1 cellular context compared by ENCODE assay signal in genomic region chr3:9249273-9250192, GRCh38.
TF ChIP-seq lines count a peak whose summit lies in the region.

TSS of gene SRGAP3 (minus strand) at chr3:9249646. CDS start at chr3:9248951, 695 bp downstream.

TF ChIP-seq in HepG2, 621 proteins besides CTCF, POLR2A, EP300 and RAD21 (continued from another document):
- TF ChIP-seq ZBTB40 (IDR thresholded peaks at IDR 0.05) (no peak), ZBTB40 (CRISPR knock-in tag; IDR thresholded peaks at IDR 0.05) (no peak), RARG (CRISPR knock-in tag; IDR thresholded peaks at IDR 0.05; ENCODE audit: low read depth) (no peak), ZNF616 (CRISPR knock-in tag; IDR thresholded peaks at IDR 0.05; ENCODE audit: low read depth) (0 out of 2 replicates have a peak, but pooled peaks have one; percentile 49), ZNF782 (CRISPR knock-in tag; IDR thresholded peaks at IDR 0.05; ENCODE audit: borderline replicate concordance) (no peak), ZNF768 (CRISPR knock-in tag; IDR thresholded peaks at IDR 0.05) (peak; percentile 14; the same call in 1 of the 2 replicates), JUND (CRISPR knock-in tag; IDR thresholded peaks at IDR 0.05) (no peak), ZNF740 (CRISPR knock-in tag; IDR thresholded peaks at IDR 0.05) (peak; percentile 75; the same call in 1 of the 2 replicates), GATA4 (IDR thresholded peaks at IDR 0.05; ENCODE audit: borderline replicate concordance, low read depth) (no peak), ZFP36 (IDR thresholded peaks at IDR 0.05; ENCODE audit: borderline replicate concordance, low read depth, low read length, partially characterized antibody) (no peak), ZNF432 (CRISPR knock-in tag; IDR thresholded peaks at IDR 0.05; ENCODE audit: borderline replicate concordance) (no peak), SALL1 (CRISPR knock-in tag; IDR thresholded peaks at IDR 0.05) (peak; percentile 36; the same call in 1 of the 2 replicates), CREM (IDR thresholded peaks at IDR 0.05) (peak; percentile 63; the same call in 1 of the 2 replicates), CREM (CRISPR knock-in tag; IDR thresholded peaks at IDR 0.05) (no peak), U2AF2 (IDR thresholded peaks at IDR 0.05; ENCODE audit: low read depth, low read length) (no peak), ZNF552 (CRISPR knock-in tag; IDR thresholded peaks at IDR 0.05; ENCODE audit: borderline replicate concordance) (no peak), NFRKB (IDR thresholded peaks at IDR 0.05) (no peak), ISL2 (CRISPR knock-in tag; IDR thresholded peaks at IDR 0.05) (no peak), KDM2A (CRISPR knock-in tag; IDR thresholded peaks at IDR 0.05; ENCODE audit: borderline replicate concordance, low read depth) (peak; percentile 42), ZMYM4 (CRISPR knock-in tag; IDR thresholded peaks at IDR 0.05) (peak; percentile 31; the same call in 1 of the 2 replicates), FOXA3 (CRISPR knock-in tag; IDR thresholded peaks at IDR 0.05) (no peak), ZNF720 (CRISPR knock-in tag; IDR thresholded peaks at IDR 0.05) (no peak), ATRX (CRISPR knock-in tag; IDR thresholded peaks at IDR 0.05; ENCODE audit: borderline replicate concordance) (no peak), MYC (CRISPR knock-in tag; IDR thresholded peaks at IDR 0.05; ENCODE audit: borderline replicate concordance) (no peak), KAT8 (CRISPR knock-in tag; IDR thresholded peaks at IDR 0.05) (no peak), FOXO1 (CRISPR knock-in tag; IDR thresholded peaks at IDR 0.05) (no peak), SKI (IDR thresholded peaks at IDR 0.05; ENCODE audit: partially characterized antibody) (no peak), HDAC2 (CRISPR knock-in tag; IDR thresholded peaks at IDR 0.05) (peak; percentile 23; the same call in 1 of the 2 replicates), ZNF574 (CRISPR knock-in tag; IDR thresholded peaks at IDR 0.05) (0 out of 2 replicates have a peak, but pooled peaks have one; percentile 19), ZNF639 (CRISPR knock-in tag; conservative IDR thresholded peaks at IDR 0.05) (no peak), ZNF777 (CRISPR knock-in tag; IDR thresholded peaks at IDR 0.05) (no peak), DRAP1 (CRISPR knock-in tag; IDR thresholded peaks at IDR 0.05) (peak; percentile 48; the same call in 1 of the 2 replicates), NR2C2 (CRISPR knock-in tag; IDR thresholded peaks at IDR 0.05; ENCODE audit: borderline replicate concordance) (no peak), RELA (CRISPR knock-in tag; IDR thresholded peaks at IDR 0.05) (no peak), ATF4 (CRISPR knock-in tag; IDR thresholded peaks at IDR 0.05) (no peak; a peak in 1 of 4 replicates), ZBTB43 (CRISPR knock-in tag; conservative IDR thresholded peaks at IDR 0.05) (peak; percentile 58; the same call in 1 of the 2 replicates), ZFYVE20 (CRISPR knock-in tag; IDR thresholded peaks at IDR 0.05; ENCODE audit: borderline replicate concordance, low read depth) (no peak), SNRNP70 (IDR thresholded peaks at IDR 0.05; ENCODE audit: low read depth, low read length) (no peak), MAX (IDR thresholded peaks at IDR 0.05) (0 out of 2 replicates have a peak, but pooled peaks have one; percentile 25), CHCHD3 (CRISPR knock-in tag; IDR thresholded peaks at IDR 0.05) (no peak), SP140L (CRISPR knock-in tag; IDR thresholded peaks at IDR 0.05; ENCODE audit: borderline replicate concordance) (no peak), CBX2 (IDR thresholded peaks at IDR 0.05; ENCODE audit: low read depth, low read length) (no peak), CBX2 (CRISPR knock-in tag; IDR thresholded peaks at IDR 0.05; ENCODE audit: low read depth) (no peak), TBX2 (CRISPR knock-in tag; IDR thresholded peaks at IDR 0.05; ENCODE audit: borderline replicate concordance) (peak; percentile 38; the same call in 1 of the 2 replicates), NFKB2 (CRISPR knock-in tag; IDR thresholded peaks at IDR 0.05; ENCODE audit: borderline replicate concordance) (peak; percentile 73; the same call in 1 of the 2 replicates), GFI1 (CRISPR knock-in tag; IDR thresholded peaks at IDR 0.05; ENCODE audit: borderline replicate concordance) (no peak)
